In genomic region chr19:8089664-8090601, GRCh38 we compare ENCODE assay signal across 2 cellular contexts.
TF ChIP-seq lines count a peak whose summit lies in the region.

No MANE protein-coding gene starts in this region.

TF ChIP-seq in A549, 52 proteins besides CTCF, POLR2A, EP300 and RAD21:
- no peak for TF ChIP-seq RARB (CRISPR knock-in tag; IDR thresholded peaks at IDR 0.05)
- no peak for TF ChIP-seq FOXS1 (CRISPR knock-in tag; IDR thresholded peaks at IDR 0.05)
- TF ChIP-seq HOXB5 (CRISPR knock-in tag; IDR thresholded peaks at IDR 0.05) = no peak
- TF ChIP-seq NR3C1 (IDR thresholded peaks at IDR 0.05) = no peak
- TF ChIP-seq HEYL (CRISPR knock-in tag; IDR thresholded peaks at IDR 0.05) = no peak
- no peak for TF ChIP-seq SMC3 (IDR thresholded peaks at IDR 0.05)
- peak; percentile 48; the same call in 1 of the 2 replicates for TF ChIP-seq USF2 (IDR thresholded peaks at IDR 0.05)

TF ChIP-seq in K562, 482 proteins besides CTCF, POLR2A, EP300 and RAD21:
- TF ChIP-seq ZNF280A (IDR thresholded peaks at IDR 0.05; ENCODE audit: low read depth, partially characterized antibody) (peak; percentile 24), NFYB (IDR thresholded peaks at IDR 0.05; ENCODE audit: extremely low read depth, insufficient read length) (peak; percentile 65), ZNF551 (CRISPR knock-in tag; IDR thresholded peaks at IDR 0.05) (no peak), ATF2 (CRISPR knock-in tag; IDR thresholded peaks at IDR 0.05) (no peak), USF1 (CRISPR knock-in tag; IDR thresholded peaks at IDR 0.05) (peak; percentile 88), CBX2 (IDR thresholded peaks at IDR 0.05; ENCODE audit: insufficient read depth, low read length, poor library complexity, severe bottlenecking) (no peak), SFPQ (IDR thresholded peaks at IDR 0.05; ENCODE audit: low read depth, low read length) (no peak), RAD51 (IDR thresholded peaks at IDR 0.05; ENCODE audit: borderline replicate concordance, low read depth) (peak; percentile 79), CBFA2T2 (conservative IDR thresholded peaks at IDR 0.05) (peak; percentile 29; the same call in 1 of the 2 replicates), GABPB2 (CRISPR knock-in tag; conservative IDR thresholded peaks at IDR 0.05) (no peak), USF2 (CRISPR knock-in tag; IDR thresholded peaks at IDR 0.05) (peak; percentile 72), CBX3 (IDR thresholded peaks at IDR 0.05; ENCODE audit: borderline replicate concordance in 1 of 2, low read length in 2 of 2) (peak in 1 of 2 experiments; percentile 53; a peak in 1 of 3 replicates), ZNF384 (IDR thresholded peaks at IDR 0.05; ENCODE audit: low read depth, low read length) (peak; percentile 38; the same call in 1 of the 2 replicates)
